ENCODE assay signal across 17 cellular contexts in the genomic region with DNA sequence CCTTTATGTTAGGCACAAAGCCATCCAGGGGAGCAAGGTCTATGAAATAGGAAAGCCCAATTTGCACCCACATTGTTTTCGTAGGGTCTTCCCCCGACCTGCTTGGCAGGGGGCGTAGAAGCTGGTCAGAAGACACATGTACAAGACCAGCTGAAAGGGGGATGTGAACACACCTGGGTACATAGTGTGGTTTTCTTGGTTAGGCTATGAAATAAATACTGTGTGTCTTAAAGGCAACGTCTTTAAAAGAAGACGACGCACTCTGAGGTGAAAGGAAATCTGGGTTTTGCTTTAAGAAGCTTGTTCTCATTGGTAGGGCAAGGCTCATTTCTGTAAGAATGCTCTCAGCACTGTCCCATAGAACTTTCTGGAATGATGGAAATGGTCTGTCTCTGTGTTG.
DNase-seq lines count a peak whose midpoint lies in the region; ATAC-seq, FAIRE-seq and TF ChIP-seq lines count a peak whose summit lies in the region.
"Had no signal": no experiment of that assay in that cellular context is flagged by ENCODE, and none has a peak within 500 bp of the region (broad histone marks: within the 10 kb centered on the region; RNA-seq: fewer than 3 reads in every experiment).

No MANE protein-coding gene starts in this region.

- H3K4me1 Mint-ChIP-seq in activated T-cell treated with anti-CD3 and anti-CD28 coated beads, Interleukin-2, amount 50 U/mL, for 72 hours (ENCODE audit: low read depth): peaks cover 63% of the 10 kb centered on the region
- H3K4me1 Mint-ChIP-seq in stimulated activated naive CD8-positive, alpha-beta T cell treated with anti-CD3 and anti-CD28 coated beads, Interleukin-15, amount 100 ng/mL, for 72 hours: peaks cover 75% of the 10 kb centered on the region

- peaks cover 8% of the 10 kb centered on the region for H3K27me3 Mint-ChIP-seq in activated T-cell treated with anti-CD3 and anti-CD28 coated beads, Interleukin-2, amount 50 U/mL, for 72 hours (ENCODE audit: low read depth)
- peaks cover 6% of the 10 kb centered on the region for H3K27me3 Mint-ChIP-seq in stimulated activated naive CD8-positive, alpha-beta T cell treated with anti-CD3 and anti-CD28 coated beads, Interleukin-15, amount 100 ng/mL, for 72 hours

- POLR2A ChIA-PET in endothelial cell of umbilical vein (lab: Charles Lee): interaction anchor here (0.7 kb wide), 1 partner anchor 69 kb away, joined by 4 read pairs; no protein-coding TSS in a partner anchor

- H3K9me3 ChIP-seq in HUES64 (ENCODE audit: insufficient read depth, low read depth, low read length): no peaks in the 10 kb centered on the region
- no peaks in the 10 kb centered on the region for H3K9me3 ChIP-seq in endothelial cell of umbilical vein (replicated peaks; ENCODE audit: control insufficient read depth, insufficient read depth, low read length)
- no peaks in the 10 kb centered on the region for H3K9me3 ChIP-seq in right lobe of liver
- H3K9me3 ChIP-seq: ascending aorta had no signal

- intact Hi-C loops in endothelial cell of umbilical vein (cut with micrococcal nuclease) (loop anchor here (1.0 to 2.0 kb wide), 3 partner anchors 59 to 169 kb away; no protein-coding TSS in a partner anchor), right lobe of liver (cut with DNase I) (no loop called here)

- 0 out of 2 replicates have a peak overlapping the region, but pooled peaks have one; percentile 8 for H3K27ac ChIP-seq in HUES64 (ENCODE audit: low read depth, low read length)
- no peak overlapping the region for H3K27ac ChIP-seq in endothelial cell of umbilical vein (ENCODE audit: insufficient read depth, low read depth, low read length)
- H3K27ac ChIP-seq in right lobe of liver: no peak overlapping the region

- H3K9ac ChIP-seq in HUES64 (ENCODE audit: low read depth, low read length): no peak overlapping the region
- H3K9ac ChIP-seq in endothelial cell of umbilical vein (replicated peaks; ENCODE audit: extremely low read depth, insufficient read depth, low read length): no peak overlapping the region

- no peaks in the 10 kb centered on the region for H4K20me1 ChIP-seq in endothelial cell of umbilical vein (replicated peaks; ENCODE audit: control insufficient read depth, extremely low read depth, insufficient read depth, low read length)

- BruUV-seq in endothelial cell of umbilical vein (replicated peaks; lab: Mats Ljungman, UMichigan): no TSS peak

- peak overlapping the region; percentile 87 for H3K27ac Mint-ChIP-seq in activated T-cell treated with anti-CD3 and anti-CD28 coated beads, Interleukin-2, amount 50 U/mL, for 72 hours
- H3K27ac Mint-ChIP-seq in stimulated activated naive CD8-positive, alpha-beta T cell treated with anti-CD3 and anti-CD28 coated beads, Interleukin-15, amount 100 ng/mL, for 72 hours: peak overlapping the region; percentile 18 to 49
- H3K27ac Mint-ChIP-seq: mesothelial cell of epicardium had no signal

- H3K4me3 Mint-ChIP-seq in activated T-cell treated with anti-CD3 and anti-CD28 coated beads, Interleukin-2, amount 50 U/mL, for 72 hours: peak overlapping the region; percentile 71
- peak overlapping the region; percentile 68 to 71 for H3K4me3 Mint-ChIP-seq in stimulated activated naive CD8-positive, alpha-beta T cell treated with anti-CD3 and anti-CD28 coated beads, Interleukin-15, amount 100 ng/mL, for 72 hours
- H3K4me3 Mint-ChIP-seq: mesothelial cell of epicardium; T-helper 2 cell treated with Interferon-gamma antibody and Interleukin-4, amounts not matched to agents 5 μg/mL and 100 μg/mL, for 36 hours had no signal

- H3K4me3 ChIP-seq in HUES64 (ENCODE audit: low read length) (no peak overlapping the region), endothelial cell of umbilical vein (replicated peaks in 1 of 3; ENCODE audit: insufficient read depth in 1 of 3, low read depth in 1 of 3, low read length in 3 of 3) (no peak overlapping the region), right lobe of liver (no peak overlapping the region)
- H3K4me3 ChIP-seq: ascending aorta had no signal

- ATAC-seq in activated T-cell treated with anti-CD3 and anti-CD28 coated beads, Interleukin-2, amount 50 U/mL, for 72 hours (replicated peaks in 1 of 2): peak; percentile 17 to 36
- peak; percentile 74 for ATAC-seq in stimulated activated naive CD8-positive, alpha-beta T cell treated with anti-CD3 and anti-CD28 coated beads, Interleukin-15, amount 100 ng/mL, for 72 hours
- ATAC-seq in right lobe of liver: no peak

- H3K36me3 ChIP-seq in HUES64 (ENCODE audit: insufficient read depth, low read length): no peaks in the 10 kb centered on the region
- no peaks in the 10 kb centered on the region for H3K36me3 ChIP-seq in endothelial cell of umbilical vein (ENCODE audit: control insufficient read depth in 2 of 2, extremely low read depth in 1 of 2, insufficient read depth in 2 of 2, low read length in 2 of 2)
- no peaks in the 10 kb centered on the region for H3K36me3 ChIP-seq in right lobe of liver
- H3K36me3 ChIP-seq: ascending aorta had no signal

- H3K27me3 ChIP-seq in HUES64 (ENCODE audit: insufficient read depth, low read length) (no peaks in the 10 kb centered on the region), endothelial cell of umbilical vein (ENCODE audit: control insufficient read depth in 2 of 2, insufficient read depth in 2 of 2, low read length in 2 of 2) (no peaks in the 10 kb centered on the region), right lobe of liver (no peaks in the 10 kb centered on the region)
- H3K27me3 ChIP-seq: ascending aorta had no signal

- H3K4me2 ChIP-seq in endothelial cell of umbilical vein (ENCODE audit: insufficient read depth, low read length): peak overlapping the region; percentile 52

- CTCF ChIA-PET in endothelial cell of umbilical vein (lab: Charles Lee): interaction anchor here (0.6 to 1.5 kb wide), 6 partner anchors 9 to 426 kb away, joined by 3 to 5 read pairs (median 4); no protein-coding TSS in a partner anchor

- no peaks in the 10 kb centered on the region for H3K79me2 ChIP-seq in endothelial cell of umbilical vein (ENCODE audit: control insufficient read depth, insufficient read depth, low read length)

- dilution Hi-C loops in endothelial cell of umbilical vein (cut with MboI; ENCODE audit: extremely low pct_ligation_motif_present, low sequenced_read_pairs): no loop called here

- no peaks in the 10 kb centered on the region for H3K9me1 ChIP-seq in endothelial cell of umbilical vein (replicated peaks; ENCODE audit: control insufficient read depth, extremely low read depth, insufficient read depth, low read length)

- no peak overlapping the region for H2AFZ ChIP-seq in endothelial cell of umbilical vein (ENCODE audit: low read depth, low read length)

- H3K9me3 Mint-ChIP-seq in activated T-cell treated with anti-CD3 and anti-CD28 coated beads, Interleukin-2, amount 50 U/mL, for 72 hours: peaks cover 0 to 1% of the 10 kb centered on the region in 2 donors
- peaks cover 0 to 3% of the 10 kb centered on the region in 2 donors for H3K9me3 Mint-ChIP-seq in stimulated activated naive CD8-positive, alpha-beta T cell treated with anti-CD3 and anti-CD28 coated beads, Interleukin-15, amount 100 ng/mL, for 72 hours
- H3K9me3 Mint-ChIP-seq: mesothelial cell of epicardium; T-helper 2 cell treated with Interferon-gamma antibody and Interleukin-4, amounts not matched to agents 5 μg/mL and 100 μg/mL, for 36 hours had no signal

- TF ChIP-seq CTCF in endothelial cell of umbilical vein (IDR thresholded peaks at IDR 0.05; ENCODE audit: extremely low read depth in 1 of 2, insufficient read depth in 1 of 2, low read depth in 1 of 2, low read length in 2 of 2) (no peak), right lobe of liver (IDR thresholded peaks at IDR 0.05) (no peak)

- peaks cover 56% of the 10 kb centered on the region for H3K4me1 ChIP-seq in HUES64 (ENCODE audit: insufficient read depth, low read length)
- peaks cover 26% of the 10 kb centered on the region for H3K4me1 ChIP-seq in endothelial cell of umbilical vein (ENCODE audit: control insufficient read depth, extremely low read depth, insufficient read depth, low read length)
- no peaks in the 10 kb centered on the region for H3K4me1 ChIP-seq in right lobe of liver

- 58% methylated on average over 6 of the region's 6 CpGs for WGBS in HUES64
- 76% methylated on average over 6 of the region's 6 CpGs for WGBS in right lobe of liver (ENCODE audit: insufficient coverage, low coverage, low lambda C conversion rate, missing lambda C conversion rate)

- H3K36me3 Mint-ChIP-seq in activated T-cell treated with anti-CD3 and anti-CD28 coated beads, Interleukin-2, amount 50 U/mL, for 72 hours (ENCODE audit: insufficient read depth in 2 of 2): peaks cover 0 to 2% of the 10 kb centered on the region in 2 donors
- H3K36me3 Mint-ChIP-seq: mesothelial cell of epicardium had no signal

- no peak for FAIRE-seq in endothelial cell of umbilical vein (lab: Jason Lieb, UNC)

- TF ChIP-seq POLR2A in endothelial cell of umbilical vein (IDR thresholded peaks at IDR 0.05; ENCODE audit: low read depth, low read length) (no peak), right lobe of liver (IDR thresholded peaks at IDR 0.05) (no peak)

- no peak for DNase-seq in activated T-cell treated with anti-CD3 and anti-CD28 coated beads, Interleukin-2, amount 50 U/mL, for 72 hours
- no peak for DNase-seq in activated T-cell treated with anti-CD3 and anti-CD28 coated beads, Interleukin-2, amount 50 U/mL, for 1 hour
- DNase-seq in endothelial cell of umbilical vein (ENCODE audit: low read depth, low spot score): no peak
- peak; percentile 23 to 36 for DNase-seq in stimulated activated naive CD8-positive, alpha-beta T cell treated with anti-CD3 and anti-CD28 coated beads, Interleukin-15, amount 100 ng/mL, for 72 hours
- DNase-seq in activated effector memory CD4-positive, alpha-beta T cell treated with anti-CD3 and anti-CD28 coated beads, Interleukin-2, amount 50 U/mL, for 16 hours: no peak
- no peak for DNase-seq in right lobe of liver
- no peak for DNase-seq in CD1c-positive myeloid dendritic cell (ENCODE audit: extremely low spot score)
- DNase-seq: activated T-cell treated with anti-CD3 and anti-CD28 coated beads for 4 hours, cortex of kidney, erythroblast, KG1, NCI-H1092 treated with DMSO at 0.1 percent for 48 hours, SHP77 had no signal

TF ChIP-seq in endothelial cell of umbilical vein, 7 proteins besides CTCF, POLR2A, EP300 and RAD21 (continues in another document):
- TF ChIP-seq FOS (IDR thresholded peaks at IDR 0.05; ENCODE audit: borderline replicate concordance, insufficient read depth, low read length) (no peak), MYC (IDR thresholded peaks at IDR 0.05; ENCODE audit: low read depth, low read length) (no peak), EZH2 (IDR thresholded peaks at IDR 0.05; ENCODE audit: borderline replicate concordance, low read depth, low read length, severe bottlenecking) (no peak), GATA2 (IDR thresholded peaks at IDR 0.05; ENCODE audit: insufficient read depth, insufficient read length, low read depth, low read length) (no peak), JUN (IDR thresholded peaks at IDR 0.05; ENCODE audit: borderline replicate concordance, insufficient read depth, insufficient read length, low read depth) (no peak)
- TF ChIP-seq, protein P1, sequence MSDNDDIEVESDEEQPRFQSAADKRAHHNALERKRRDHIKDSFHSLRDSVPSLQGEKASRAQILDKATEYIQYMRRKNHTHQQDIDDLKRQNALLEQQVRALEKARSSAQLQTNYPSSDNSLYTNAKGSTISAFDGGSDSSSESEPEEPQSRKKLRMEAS (IDR thresholded peaks at IDR 0.05; ENCODE audit: insufficient read depth, insufficient read length): no peak

Comparison
In these comparisons a context has a peak if more than half of its experiments do, and no peak if none do; other contexts are left out.
1. ATAC-seq: peak in activated T-cell treated with anti-CD3 and anti-CD28 coated beads, Interleukin-2, amount 50 U/mL, for 72 hours (2 of 2) and stimulated activated naive CD8-positive, alpha-beta T cell treated with anti-CD3 and anti-CD28 coated beads, Interleukin-15, amount 100 ng/mL, for 72 hours (single experiment); none in right lobe of liver (0 of 4).
2. DNase-seq: peak in stimulated activated naive CD8-positive, alpha-beta T cell treated with anti-CD3 and anti-CD28 coated beads, Interleukin-15, amount 100 ng/mL, for 72 hours (2 of 2); none in activated T-cell treated with anti-CD3 and anti-CD28 coated beads, Interleukin-2, amount 50 U/mL, for 72 hours (0 of 2), activated T-cell treated with anti-CD3 and anti-CD28 coated beads, Interleukin-2, amount 50 U/mL, for 1 hour (single experiment), endothelial cell of umbilical vein (single experiment), activated effector memory CD4-positive, alpha-beta T cell treated with anti-CD3 and anti-CD28 coated beads, Interleukin-2, amount 50 U/mL, for 16 hours (single experiment), right lobe of liver (0 of 3) and CD1c-positive myeloid dendritic cell (single experiment).